In genomic region chr2:230868151-230868946, GRCh38 we compare ENCODE assay signal across 14 cellular contexts. TPM values are rescaled to one million over a fixed set of nuclear protein-coding genes. Genes with fewer than 3 reads are reported as not detected.
A peak's percentile ranks its signal among the peaks of the same experiment; 100 is the strongest.
DNase-seq lines count a peak whose midpoint lies in the region; ATAC-seq and TF ChIP-seq lines count a peak whose summit lies in the region.
"Had no signal": no experiment of that assay in that cellular context is flagged by ENCODE, and none has a peak within 500 bp of the region (broad histone marks: within the 10 kb centered on the region; RNA-seq: fewer than 3 reads in every experiment).

No MANE protein-coding gene starts in this region.

- H3K4me1 Mint-ChIP-seq in WTC11 (peaks cover 75% of the 10 kb centered on the region), type B pancreatic cell (ENCODE audit: unreplicated experiment) (peaks cover 45% of the 10 kb centered on the region)

- peak; percentile 57 for DNase-seq in NCI-H82 (lab: John Stamatoyannopoulos, UW)
- DNase-seq in NCI-H82 treated with DMSO at 0.1 percent for 48 hours (lab: John Stamatoyannopoulos, UW; ENCODE audit: unreplicated experiment) = no peak
- DNase-seq in WTC11 (ENCODE audit: low spot score) = peak; percentile 62
- DNase-seq in left lobe of liver (ENCODE audit: low spot score) = peak; percentile 33
- peak; percentile 72 for DNase-seq in type B pancreatic cell (ENCODE audit: extremely low spot score, unreplicated experiment)
- no peak for DNase-seq in GM03348 (ENCODE audit: low spot score)
- no peak for DNase-seq in AML-193 (lab: John Stamatoyannopoulos, UW)
- no peak for DNase-seq in NCI-H2196 (lab: John Stamatoyannopoulos, UW; ENCODE audit: unreplicated experiment)
- DNase-seq: heart right ventricle; NCI-H1436; stimulated activated CD4-positive, alpha-beta T cell treated with anti-CD3 and anti-CD28 coated beads, Interleukin-15, amount 100 ng/mL, for 24 hours had no signal

- H3K36me3 Mint-ChIP-seq in WTC11 = no peaks in the 10 kb centered on the region; the same call in 1 of the 2 replicates
- no peaks in the 10 kb centered on the region for H3K36me3 Mint-ChIP-seq in type B pancreatic cell

- POLR2A ChIA-PET in WTC11 (lab: Charles Lee) = interaction anchor here (0.7 to 1.2 kb wide), 3 partner anchors 184 to 787 kb away, joined by 3 read pairs; no protein-coding TSS in a partner anchor

- H3K27me3 Mint-ChIP-seq in WTC11 (ENCODE audit: low read depth) = no peaks in the 10 kb centered on the region; the same call in 1 of the 2 replicates
- H3K27me3 Mint-ChIP-seq in type B pancreatic cell = no peaks in the 10 kb centered on the region
- H3K27me3 Mint-ChIP-seq: stimulated activated naive CD8-positive, alpha-beta T cell treated with anti-CD3 and anti-CD28 coated beads, Interleukin-15, Interleukin-2, amounts not matched to agents 100 ng/mL and 50 ng/mL, for 24 hours had no signal

- H3K27ac Mint-ChIP-seq in WTC11 = peak overlapping the region; percentile 98
- peak overlapping the region; percentile 95 for H3K27ac Mint-ChIP-seq in type B pancreatic cell
- H3K27ac Mint-ChIP-seq: stimulated activated naive CD8-positive, alpha-beta T cell treated with anti-CD3 and anti-CD28 coated beads, Interleukin-15, Interleukin-2, amounts not matched to agents 100 ng/mL and 50 ng/mL, for 24 hours had no signal

- H3K9me3 Mint-ChIP-seq in WTC11 (no peaks in the 10 kb centered on the region), type B pancreatic cell (no peaks in the 10 kb centered on the region)
- H3K9me3 Mint-ChIP-seq: stimulated activated naive CD8-positive, alpha-beta T cell treated with anti-CD3 and anti-CD28 coated beads, Interleukin-15, Interleukin-2, amounts not matched to agents 100 ng/mL and 50 ng/mL, for 24 hours had no signal

- TF ChIP-seq CTCF in WTC11 (IDR thresholded peaks at IDR 0.05) = no peak
- TF ChIP-seq CTCF in type B pancreatic cell (conservative IDR thresholded peaks at IDR 0.05) = no peak

- peak; percentile 35 for ATAC-seq in WTC11
- no peak for ATAC-seq in left lobe of liver
- ATAC-seq: activated CD4-positive, CD25-positive, alpha-beta regulatory T cell treated with anti-CD3 and anti-CD28 coated beads, Interleukin-2, amount 50 U/mL, for 24 hours; heart right ventricle; Right ventricle myocardium inferior had no signal

- CTCF ChIA-PET in WTC11 (lab: Charles Lee) = interaction anchor here (0.8 to 4.3 kb wide), 7 partner anchors 19 to 185 kb away, joined by 3 to 40 read pairs (median 14); partner anchors contain the start of gene GPR55

- peak overlapping the region; percentile 63 for H3K4me3 Mint-ChIP-seq in WTC11
- peak overlapping the region; percentile 84 for H3K4me3 Mint-ChIP-seq in type B pancreatic cell
- H3K4me3 Mint-ChIP-seq: stimulated activated naive CD8-positive, alpha-beta T cell treated with anti-CD3 and anti-CD28 coated beads, Interleukin-15, Interleukin-2, amounts not matched to agents 100 ng/mL and 50 ng/mL, for 24 hours had no signal

TF ChIP-seq in WTC11, 78 proteins besides CTCF, POLR2A, EP300 and RAD21:
- TF ChIP-seq SP1 (CRISPR knock-in tag; conservative IDR thresholded peaks at IDR 0.05) (peak; percentile 11; the same call in 1 of the 2 replicates), NFYB (CRISPR knock-in tag; conservative IDR thresholded peaks at IDR 0.05; ENCODE audit: low read depth) (no peak), AFF4 (CRISPR knock-in tag; IDR thresholded peaks at IDR 0.05; ENCODE audit: borderline replicate concordance) (no peak), TEAD1 (CRISPR knock-in tag; IDR thresholded peaks at IDR 0.05) (peak; percentile 89), MAX (CRISPR knock-in tag; IDR thresholded peaks at IDR 0.05) (peak; percentile 53; the same call in 1 of the 2 replicates), GABPB1 (CRISPR knock-in tag; IDR thresholded peaks at IDR 0.05) (no peak), ZNF232 (CRISPR knock-in tag; IDR thresholded peaks at IDR 0.05) (0 out of 2 replicates have a peak, but pooled peaks have one; percentile 24), FOXJ3 (CRISPR knock-in tag; IDR thresholded peaks at IDR 0.05; ENCODE audit: borderline replicate concordance) (no peak), ZNF121 (CRISPR knock-in tag; IDR thresholded peaks at IDR 0.05) (peak; percentile 93), ESRRA (CRISPR knock-in tag; IDR thresholded peaks at IDR 0.05; ENCODE audit: borderline replicate concordance) (no peak), SMAD3 (CRISPR knock-in tag; IDR thresholded peaks at IDR 0.05; ENCODE audit: borderline replicate concordance) (no peak), TEAD4 (CRISPR knock-in tag; IDR thresholded peaks at IDR 0.05) (peak; percentile 64; the same call in 1 of the 2 replicates), ZNF423 (CRISPR knock-in tag; IDR thresholded peaks at IDR 0.05) (peak; percentile 92)
- TF ChIP-seq, protein P1, sequence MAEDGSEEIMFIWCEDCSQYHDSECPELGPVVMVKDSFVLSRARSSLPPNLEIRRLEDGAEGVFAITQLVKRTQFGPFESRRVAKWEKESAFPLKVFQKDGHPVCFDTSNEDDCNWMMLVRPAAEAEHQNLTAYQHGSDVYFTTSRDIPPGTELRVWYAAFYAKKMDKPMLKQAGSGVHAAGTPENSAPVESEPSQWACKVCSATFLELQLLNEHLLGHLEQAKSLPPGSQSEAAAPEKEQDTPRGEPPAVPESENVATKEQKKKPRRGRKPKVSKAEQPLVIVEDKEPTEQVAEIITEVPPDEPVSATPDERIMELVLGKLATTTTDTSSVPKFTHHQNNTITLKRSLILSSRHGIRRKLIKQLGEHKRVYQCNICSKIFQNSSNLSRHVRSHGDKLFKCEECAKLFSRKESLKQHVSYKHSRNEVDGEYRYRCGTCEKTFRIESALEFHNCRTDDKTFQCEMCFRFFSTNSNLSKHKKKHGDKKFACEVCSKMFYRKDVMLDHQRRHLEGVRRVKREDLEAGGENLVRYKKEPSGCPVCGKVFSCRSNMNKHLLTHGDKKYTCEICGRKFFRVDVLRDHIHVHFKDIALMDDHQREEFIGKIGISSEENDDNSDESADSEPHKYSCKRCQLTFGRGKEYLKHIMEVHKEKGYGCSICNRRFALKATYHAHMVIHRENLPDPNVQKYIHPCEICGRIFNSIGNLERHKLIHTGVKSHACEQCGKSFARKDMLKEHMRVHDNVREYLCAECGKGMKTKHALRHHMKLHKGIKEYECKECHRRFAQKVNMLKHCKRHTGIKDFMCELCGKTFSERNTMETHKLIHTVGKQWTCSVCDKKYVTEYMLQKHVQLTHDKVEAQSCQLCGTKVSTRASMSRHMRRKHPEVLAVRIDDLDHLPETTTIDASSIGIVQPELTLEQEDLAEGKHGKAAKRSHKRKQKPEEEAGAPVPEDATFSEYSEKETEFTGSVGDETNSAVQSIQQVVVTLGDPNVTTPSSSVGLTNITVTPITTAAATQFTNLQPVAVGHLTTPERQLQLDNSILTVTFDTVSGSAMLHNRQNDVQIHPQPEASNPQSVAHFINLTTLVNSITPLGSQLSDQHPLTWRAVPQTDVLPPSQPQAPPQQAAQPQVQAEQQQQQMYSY (CRISPR knock-in tag; IDR thresholded peaks at IDR 0.05) = no peak
TF ChIP-seq in WTC11: peak in this region for 7.

RNA-seq across cellular contexts. Expression of gene ITM2C, which starts 3.6 kb away (rescaled TPM):
- total RNA-seq in WTC11 (2021) (316 to 347 TPM (median 338 TPM) in 3 replicates), left lobe of liver (14.2 TPM), type B pancreatic cell (ENCODE audit: low replicate concordance) (211 and 285 TPM in 2 replicates)

RNA-seq across cellular contexts. Expression of gene GPR55, which starts 56.7 kb away (rescaled TPM):
- not detected in 3 replicates for total RNA-seq in WTC11 (2021)
- not detected for total RNA-seq in left lobe of liver
- 0.24 TPM in 1 of 2 replicates, not detected in the other for total RNA-seq in type B pancreatic cell (ENCODE audit: low replicate concordance)
- total RNA-seq: Right ventricle myocardium inferior had no signal

Comparison
In these comparisons a context has a peak if more than half of its experiments do, and no peak if none do; other contexts are left out.
1. DNase-seq: peak in NCI-H82 (single experiment), WTC11 (single experiment), left lobe of liver (single experiment) and type B pancreatic cell (single experiment); none in NCI-H82 treated with DMSO at 0.1 percent for 48 hours (single experiment), GM03348 (single experiment), AML-193 (0 of 2) and NCI-H2196 (single experiment).
2. RNA of gene ITM2C, which starts 3.6 kb away (total RNA-seq): 316 to 347 TPM in WTC11 and 211 to 285 TPM in type B pancreatic cell; 14.2 TPM in left lobe of liver (single experiment); every median in the first group is over 10 times any median in the second.